In genomic region chr12:52903285-52903854, GRCh38 we compare ENCODE assay signal across 8 cellular contexts. TPM values are rescaled to one million over a fixed set of nuclear protein-coding genes. Genes with fewer than 3 reads are reported as not detected.
DNase-seq lines count a peak whose midpoint lies in the region; ATAC-seq and TF ChIP-seq lines count a peak whose summit lies in the region.

No MANE protein-coding gene starts in this region.

- H3K27ac ChIP-seq in ascending aorta (peak overlapping the region; percentile 68 to 83), right cardiac atrium (ENCODE audit: low read length) (peak overlapping the region; percentile 2)

- H3K4me3 ChIP-seq in ascending aorta, result peak overlapping the region; percentile 71 to 73
- H3K4me3 ChIP-seq in right cardiac atrium (ENCODE audit: low read length), result peak overlapping the region; percentile 56

- TF ChIP-seq CTCF in ascending aorta (IDR thresholded peaks at IDR 0.05), result no peak

- peak; percentile 52 for DNase-seq in DMS79 treated with DMSO at 0.1 percent for 48 hours (lab: John Stamatoyannopoulos, UW)
- peak; percentile 76 for DNase-seq in HT-29 (ENCODE audit: low spot score)
- DNase-seq in SK-N-DZ (ENCODE audit: low spot score), result peak; percentile 23
- peak; percentile 21 to 87 for DNase-seq in ascending aorta (ENCODE audit: low spot score in 2 of 2)
- peak; percentile 79 to 92 (median 90) for DNase-seq in right cardiac atrium
- DNase-seq in pulmonary artery endothelial cell (ENCODE audit: low read depth, low spot score), result peak; percentile 47

- intact Hi-C loops in ascending aorta (cut with DNase I) (loop anchor here (5.0 kb wide), 1 partner anchor 79 kb away; no protein-coding TSS in a partner anchor), right cardiac atrium (cut with DNase I) (loop anchor here in 1 of 4 donors (5.0 kb wide), 1 partner anchor 74 kb away; no protein-coding TSS in a partner anchor)

- ATAC-seq in right cardiac atrium (peak; percentile 88 to 89), GM18502 (IDR thresholded peaks at IDR 0.05; ENCODE audit: poor library complexity, unreplicated experiment) (no peak), HG03469 (IDR thresholded peaks at IDR 0.05; ENCODE audit: unreplicated experiment) (no peak)

- H3K9me3 ChIP-seq in ascending aorta (no peaks in the 10 kb centered on the region), right cardiac atrium (ENCODE audit: control insufficient read depth, low read length) (no peaks in the 10 kb centered on the region)

- H3K36me3 ChIP-seq in ascending aorta, result peaks cover 8 to 31% of the 10 kb centered on the region in 2 donors

- WGBS in right cardiac atrium, result 6% methylated on average over 34 of the region's 34 CpGs

- H3K27me3 ChIP-seq in ascending aorta, result no peaks in the 10 kb centered on the region
- no peaks in the 10 kb centered on the region for H3K27me3 ChIP-seq in right cardiac atrium (ENCODE audit: control insufficient read depth, insufficient read depth)

- H3K4me1 ChIP-seq in ascending aorta (peaks cover 0 to 10% of the 10 kb centered on the region in 2 donors), right cardiac atrium (ENCODE audit: control insufficient read depth, insufficient read depth, low read length) (no peaks in the 10 kb centered on the region)

RNA-seq across cellular contexts. Expression of gene KRT8, which starts 1.5 kb away (rescaled TPM):
- 5,686 and 5,723 TPM in 2 replicates for total RNA-seq in HT-29 (2014; rRNA removed; shearing (Covaris generic))
- polyA plus RNA-seq in SK-N-DZ (2014; cell fraction: cytosol; rRNA removed), result 1.5 and 1.8 TPM in 2 replicates
- polyA plus RNA-seq in SK-N-DZ (2014; cell fraction: nucleus; rRNA removed), result 0.25 and 0.31 TPM in 2 replicates
- 54.3 TPM for total RNA-seq in ascending aorta
- total RNA-seq in right cardiac atrium, result 100 to 1,000 TPM; 104 to 259 (median 212) TPM
- polyA plus RNA-seq in right cardiac atrium, result 282 TPM
- total RNA-seq in pulmonary artery endothelial cell, result 8.8 and 16.0 TPM in 2 replicates

RNA-seq across cellular contexts. Expression of gene KRT18, which starts 45.5 kb away (rescaled TPM):
- 9,796 and 10,041 TPM in 2 replicates for total RNA-seq in HT-29 (2014; rRNA removed; shearing (Covaris generic))
- not detected in 2 replicates for polyA plus RNA-seq in SK-N-DZ (2014; cell fraction: cytosol; rRNA removed)
- polyA plus RNA-seq in SK-N-DZ (2014; cell fraction: nucleus; rRNA removed), result not detected in 2 replicates
- total RNA-seq in ascending aorta (285 TPM), right cardiac atrium (10 to 100 TPM; 17.9 to 44.4 (median 31.7) TPM), pulmonary artery endothelial cell (237 and 375 TPM in 2 replicates)
- 46.7 TPM for polyA plus RNA-seq in right cardiac atrium

RNA-seq across cellular contexts. Expression of gene KRT78, which starts 54.6 kb away (rescaled TPM):
- total RNA-seq in HT-29 (2014; rRNA removed; shearing (Covaris generic)), result not detected in 2 replicates
- not detected in 2 replicates for polyA plus RNA-seq in SK-N-DZ (2014; cell fraction: cytosol; rRNA removed)
- not detected in 2 replicates for polyA plus RNA-seq in SK-N-DZ (2014; cell fraction: nucleus; rRNA removed)
- total RNA-seq in ascending aorta (not detected), right cardiac atrium (not detected), pulmonary artery endothelial cell (not detected in 2 replicates)
- polyA plus RNA-seq in right cardiac atrium, result 0.02 TPM

Comparison
In these comparisons a context has a peak if more than half of its experiments do, and no peak if none do; other contexts are left out.
1. DNase-seq: peak in every context shown above with its lines; median percentile 90 in right cardiac atrium; 76 in HT-29; 54 in ascending aorta; 52 in DMS79 treated with DMSO at 0.1 percent for 48 hours; 47 in pulmonary artery endothelial cell; 23 in SK-N-DZ.
2. ATAC-seq: peak in right cardiac atrium (2 of 2); none in GM18502 (single experiment) and HG03469 (single experiment).
3. RNA of gene KRT8, which starts 1.5 kb away (total RNA-seq): 5,686 to 5,723 TPM in HT-29; 104 to 259 TPM in right cardiac atrium, 54.3 TPM in ascending aorta (single experiment) and 8.8 to 16.0 TPM in pulmonary artery endothelial cell; every median in the first group is over 10 times any median in the second.
4. RNA of gene KRT18, which starts 45.5 kb away (total RNA-seq): 9,796 to 10,041 TPM in HT-29; 285 TPM in ascending aorta (single experiment), 237 to 375 TPM in pulmonary artery endothelial cell and 17.9 to 44.4 TPM in right cardiac atrium; every median in the first group is over 10 times any median in the second.